In genomic region chr9:126337690-126338426, GRCh38 we compare ENCODE assay signal across 17 cellular contexts. TPM values are rescaled to one million over a fixed set of nuclear protein-coding genes. Genes with fewer than 3 reads are reported as not detected.
DNase-seq lines count a peak whose midpoint lies in the region; ATAC-seq, FAIRE-seq and TF ChIP-seq lines count a peak whose summit lies in the region.
"Had no signal": no experiment of that assay in that cellular context is flagged by ENCODE, and none has a peak within 500 bp of the region (broad histone marks: within the 10 kb centered on the region; RNA-seq: fewer than 3 reads in every experiment).

No MANE protein-coding gene starts in this region.

- CTCF ChIA-PET in HEK293 (lab: Yijun Ruan, JAX): interaction anchor here (0.6 to 1.3 kb wide), 3 partner anchors 10 to 322 kb away, joined by 3 to 5 read pairs (median 5); no protein-coding TSS in a partner anchor

- H3K4me1 ChIP-seq in HEK293 (ENCODE audit: control insufficient read depth, insufficient read depth, low read length): no peaks in the 10 kb centered on the region
- peaks cover 63% of the 10 kb centered on the region for H3K4me1 ChIP-seq in lower lobe of right lung

- no peak for TF ChIP-seq CTCF in HEK293 (tag by site-specific recombination; IDR thresholded peaks at IDR 0.05)
- no peak for TF ChIP-seq CTCF in lower lobe of right lung (IDR thresholded peaks at IDR 0.05)

- no peak for TF ChIP-seq POLR2A in GM12892 (IDR thresholded peaks at IDR 0.05; ENCODE audit: low read depth, low read length)

- no peaks in the 10 kb centered on the region for H3K27me3 ChIP-seq in lower lobe of right lung (ENCODE audit: low read depth)
- H3K27me3 ChIP-seq: ascending aorta, MG63, tibial artery had no signal

- FAIRE-seq in GM12892 (lab: Jason Lieb, UNC): no peak
- FAIRE-seq: frontal cortex, HTR-8/SVneo, kidney had no signal

- intact Hi-C loops in lower lobe of right lung (cut with DNase I): no loop called here

- peaks cover 0 to 31% of the 10 kb centered on the region in 2 experiments; a peak in 1 of 3 replicates for H3K36me3 ChIP-seq in HEK293 (ENCODE audit: control insufficient read depth in 2 of 2, insufficient read depth in 1 of 2, low read length in 2 of 2)
- peaks cover 21% of the 10 kb centered on the region for H3K36me3 ChIP-seq in lower lobe of right lung
- H3K36me3 ChIP-seq: MG63 had no signal

- H3K4me3 ChIP-seq in HEK293 (ENCODE audit: low read depth, low read length): no peak overlapping the region
- H3K4me3 ChIP-seq in lower lobe of right lung: peak overlapping the region; percentile 47
- H3K4me3 ChIP-seq: ascending aorta, MG63, tibial artery had no signal

- H3K9me3 ChIP-seq in HEK293 (ENCODE audit: control insufficient read depth, insufficient read depth, low read depth, low read length) (no peaks in the 10 kb centered on the region), lower lobe of right lung (no peaks in the 10 kb centered on the region)
- H3K9me3 ChIP-seq: ascending aorta, MG63, tibial artery had no signal

- POLR2A ChIA-PET in HEK293 (lab: Yijun Ruan, JAX): no interaction called here

- DNase-seq in caudate nucleus (lab: John Stamatoyannopoulos, UW) (peak in 54 of 61 donors; percentile 31 to 89 (median 77)), lower lobe of right lung (no peak), superior temporal gyrus (ENCODE audit: extremely low spot score) (peak; percentile 85), GM12892 (ENCODE audit: insufficient read length) (no peak)
- DNase-seq: activated CD8-positive, alpha-beta T cell treated with anti-CD3 and anti-CD28 coated beads, Interleukin-2, amount 10 ng/mL, durations not matched to agents 7 days and 5 days; kidney; MG63; NCI-H2171; T1000; tibial artery had no signal

- no peak for ATAC-seq in lower lobe of right lung
- no peak for ATAC-seq in esophagus mucosa
- no peak for ATAC-seq in GM21381 (IDR thresholded peaks at IDR 0.05; ENCODE audit: unreplicated experiment)
- ATAC-seq: activated CD8-positive, alpha-beta T cell treated with anti-CD3 and anti-CD28 coated beads, Interleukin-2, amount 10 ng/mL, durations not matched to agents 7 days and 5 days had no signal

- H3K27ac ChIP-seq in HEK293 (ENCODE audit: extremely low read depth, low read depth, low read length) (no peak overlapping the region), caudate nucleus (ENCODE audit: low read depth, low read length) (peak overlapping the region; percentile 92), lower lobe of right lung (no peak overlapping the region)
- H3K27ac ChIP-seq: ascending aorta, C4-2B, tibial artery had no signal

TF ChIP-seq in HEK293, 187 proteins besides CTCF, POLR2A, EP300 and RAD21:
- TF ChIP-seq ZNF37A (tag by site-specific recombination; IDR thresholded peaks at IDR 0.05) (no peak), REST (tag by site-specific recombination; IDR thresholded peaks at IDR 0.05) (peak; percentile 70)

RNA-seq across cellular contexts. Expression of gene MVB12B, which starts 11.2 kb away (rescaled TPM):
- total RNA-seq in lower lobe of right lung: 47.8 TPM
- 2.5 TPM for total RNA-seq in esophagus mucosa
- 0.06 TPM for polyA plus RNA-seq in GM12892 (2012; ENCODE audit: missing spikeins)

Comparison
In these comparisons a context has a peak if more than half of its experiments do, and no peak if none do; other contexts are left out.
1. DNase-seq: peak in caudate nucleus (54 of 61) and superior temporal gyrus (single experiment); none in lower lobe of right lung (single experiment) and GM12892 (single experiment).
2. RNA of gene MVB12B, which starts 11.2 kb away (total RNA-seq): 47.8 TPM in lower lobe of right lung (single experiment); 2.5 TPM in esophagus mucosa (single experiment); every median in the first group is over 10 times any median in the second.